Comparison of ENCODE assay signal across 1 cellular context in genomic region chr13:32316030-32316344, GRCh38.
TF ChIP-seq lines count a peak whose summit lies in the region.

No MANE protein-coding gene starts in this region.

TF ChIP-seq in GM12878, 131 proteins besides CTCF, POLR2A, EP300 and RAD21 (continued from another document and continues in another):
- TF ChIP-seq ZNF687 (IDR thresholded peaks at IDR 0.05) (no peak; the same call in 1 of the 2 replicates), POLR2AphosphoS2 (IDR thresholded peaks at IDR 0.05; ENCODE audit: low read depth, low read length) (no peak), LARP7 (IDR thresholded peaks at IDR 0.05) (no peak), ESRRA (IDR thresholded peaks at IDR 0.05; ENCODE audit: low read length) (no peak), ATF7 (IDR thresholded peaks at IDR 0.05; ENCODE audit: low read depth) (no peak), SP1 (IDR thresholded peaks at IDR 0.05; ENCODE audit: low read depth, low read length) (no peak), BMI1 (IDR thresholded peaks at IDR 0.05; ENCODE audit: borderline replicate concordance) (no peak), SPI1 (IDR thresholded peaks at IDR 0.05; ENCODE audit: borderline replicate concordance, insufficient read depth, low read depth, low read length) (no peak), NRF1 (conservative IDR thresholded peaks at IDR 0.05; ENCODE audit: low read depth, low read length) (no peak), ZBTB40 (IDR thresholded peaks at IDR 0.05; ENCODE audit: borderline replicate concordance) (no peak), DPF2 (IDR thresholded peaks at IDR 0.05) (no peak; the same call in 1 of the 2 replicates), EZH2 (IDR thresholded peaks at IDR 0.05; ENCODE audit: borderline replicate concordance, control insufficient read depth, low read depth, low read length) (no peak), NR2C2 (IDR thresholded peaks at IDR 0.05; ENCODE audit: borderline replicate concordance, control insufficient read depth, insufficient read length, low read depth) (no peak), RFX5 (IDR thresholded peaks at IDR 0.05; ENCODE audit: low read depth, low read length) (no peak), BHLHE40 (IDR thresholded peaks at IDR 0.05; ENCODE audit: borderline replicate concordance in 1 of 2, low read depth in 2 of 2, low read length in 1 of 2) (peak; percentile 35 to 66; a peak in 3 of 4 replicates), HDAC6 (IDR thresholded peaks at IDR 0.05; ENCODE audit: unreplicated experiment) (no peak), PAX8 (IDR thresholded peaks at IDR 0.05) (no peak), RELA (IDR thresholded peaks at IDR 0.05; ENCODE audit: borderline replicate concordance, partially characterized antibody) (no peak), ETV6 (conservative IDR thresholded peaks at IDR 0.05 in 1 of 2, IDR thresholded peaks at IDR 0.05 in 1 of 2; ENCODE audit: borderline replicate concordance in 1 of 2, low read depth in 1 of 2) (no peak), E2F8 (IDR thresholded peaks at IDR 0.05; ENCODE audit: low read depth, partially characterized antibody) (no peak), CBX3 (IDR thresholded peaks at IDR 0.05; ENCODE audit: borderline replicate concordance, low read depth) (no peak), EGR1 (IDR thresholded peaks at IDR 0.05; ENCODE audit: borderline replicate concordance in 1 of 2, low read depth in 2 of 2, low read length in 2 of 2) (peak in 1 of 2 experiments; percentile 15; a peak in 1 of 3 replicates), NFIC (IDR thresholded peaks at IDR 0.05; ENCODE audit: low read depth, low read length) (0 out of 2 replicates have a peak, but pooled peaks have one; percentile 45), PAX5 (IDR thresholded peaks at IDR 0.05; ENCODE audit: borderline replicate concordance, low read depth, low read length) (peak; percentile 79; the same call in 1 of the 2 replicates), YBX1 (IDR thresholded peaks at IDR 0.05) (no peak), TARDBP (IDR thresholded peaks at IDR 0.05; ENCODE audit: borderline replicate concordance) (no peak), SUPT20H (IDR thresholded peaks at IDR 0.05; ENCODE audit: borderline replicate concordance, control insufficient read depth, low read depth, low read length) (no peak), JUNB (IDR thresholded peaks at IDR 0.05) (0 out of 2 replicates have a peak, but pooled peaks have one; percentile 12), STAT3 (IDR thresholded peaks at IDR 0.05; ENCODE audit: low read depth, low read length) (no peak), IRF5 (IDR thresholded peaks at IDR 0.05; ENCODE audit: borderline replicate concordance) (no peak), FOXK2 (IDR thresholded peaks at IDR 0.05) (no peak), ZZZ3 (IDR thresholded peaks at IDR 0.05; ENCODE audit: control insufficient read depth, insufficient read length, low read depth) (no peak), ZNF207 (IDR thresholded peaks at IDR 0.05; ENCODE audit: borderline replicate concordance) (no peak), BACH1 (IDR thresholded peaks at IDR 0.05; ENCODE audit: borderline replicate concordance) (peak; percentile 41; the same call in 1 of the 2 replicates), CEBPZ (IDR thresholded peaks at IDR 0.05; ENCODE audit: low read depth, low read length) (no peak), ATF3 (IDR thresholded peaks at IDR 0.05; ENCODE audit: borderline replicate concordance, extremely low read depth, low read depth, low read length) (no peak), PBX3 (IDR thresholded peaks at IDR 0.05; ENCODE audit: insufficient replicate concordance, low read depth, low read length) (no peak), SREBF2 (IDR thresholded peaks at IDR 0.05; ENCODE audit: low read length) (no peak), MTA3 (IDR thresholded peaks at IDR 0.05; ENCODE audit: borderline replicate concordance, low read length) (no peak), MYC (IDR thresholded peaks at IDR 0.05; ENCODE audit: insufficient read depth, insufficient read length, insufficient replicate concordance, low read length, severe bottlenecking) (no peak), RCOR1 (conservative IDR thresholded peaks at IDR 0.05; ENCODE audit: low read depth, low read length) (no peak), ZNF384 (IDR thresholded peaks at IDR 0.05; ENCODE audit: borderline replicate concordance, low read depth, low read length) (no peak)
